8 cellular contexts compared by ENCODE assay signal in the genomic region with DNA sequence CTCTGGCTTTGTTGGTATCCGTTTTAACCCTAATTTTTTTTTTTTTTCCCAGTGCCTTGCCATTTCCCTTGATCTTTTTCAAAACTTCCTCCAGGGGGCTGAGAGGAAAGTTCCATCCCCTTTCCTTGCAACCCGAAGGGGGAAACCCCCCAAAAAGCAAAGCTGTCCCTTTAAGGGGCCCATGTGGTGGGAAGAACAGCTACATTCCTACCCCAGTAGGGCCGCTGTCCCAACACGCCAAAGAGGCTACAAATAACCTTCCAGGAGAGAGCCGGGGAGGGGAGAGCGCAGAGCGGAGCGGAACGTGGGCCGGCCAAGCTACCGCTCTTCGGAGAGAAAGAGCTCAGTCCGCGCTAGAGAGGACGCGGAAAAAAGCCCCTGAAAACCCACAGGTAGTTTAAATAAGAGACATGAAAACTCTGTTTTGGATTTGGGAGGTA. TPM values are rescaled to one million over a fixed set of nuclear protein-coding genes. Genes with fewer than 3 reads are reported as not detected.
DNase-seq lines count a peak whose midpoint lies in the region; ATAC-seq lines count a peak whose summit lies in the region.

No MANE protein-coding gene starts in this region.

- ATAC-seq in left ventricle myocardium superior = peak; percentile 76
- no peak for ATAC-seq in HG03460 (IDR thresholded peaks at IDR 0.05; ENCODE audit: unreplicated experiment)

- peaks cover 9% of the 10 kb centered on the region for H3K4me1 ChIP-seq in rectal smooth muscle tissue (ENCODE audit: control insufficient read depth, insufficient read depth, low read length)

- no peaks in the 10 kb centered on the region for H3K36me3 ChIP-seq in rectal smooth muscle tissue (ENCODE audit: control insufficient read depth, insufficient read depth, low read length)

- no peak overlapping the region for H3K9ac ChIP-seq in rectal smooth muscle tissue (ENCODE audit: low read length)

- no peaks in the 10 kb centered on the region for H3K27me3 ChIP-seq in rectal smooth muscle tissue (ENCODE audit: control insufficient read depth, insufficient read depth, low read length)

- H3K4me3 ChIP-seq in rectal smooth muscle tissue (ENCODE audit: low read length) = peak overlapping the region; percentile 71

- intact Hi-C loops in left ventricle myocardium superior (cut with micrococcal nuclease) = no loop called here

- H3K27ac ChIP-seq in angular gyrus (ENCODE audit: low read depth, low read length) (peak overlapping the region; percentile 73), rectal smooth muscle tissue (ENCODE audit: low read depth, low read length) (peak overlapping the region; percentile 40)

- DNase-seq in NCI-H2171 treated with DMSO at 0.1 percent for 48 hours (lab: John Stamatoyannopoulos, UW) (peak; percentile 47), NCI-H2171 (lab: John Stamatoyannopoulos, UW) (no peak), NCI-H1092 treated with DMSO at 0.1 percent for 48 hours (lab: John Stamatoyannopoulos, UW) (peak; percentile 33), left ventricle myocardium superior (peak; percentile 77), NCI-H2196 treated with DMSO at 0.1 percent for 48 hours (lab: John Stamatoyannopoulos, UW; ENCODE audit: unreplicated experiment) (no peak)

RNA-seq across cellular contexts. Expression of a gene that starts 1.7 kb away (rescaled TPM):
- 21.9 TPM for total RNA-seq in left ventricle myocardium superior

RNA-seq across cellular contexts. Expression of a gene that starts 19.9 kb away (rescaled TPM):
- total RNA-seq in left ventricle myocardium superior = 9.6 TPM

Comparison
In these comparisons a context has a peak if more than half of its experiments do, and no peak if none do; other contexts are left out.
1. DNase-seq: peak in NCI-H2171 treated with DMSO at 0.1 percent for 48 hours (single experiment), NCI-H1092 treated with DMSO at 0.1 percent for 48 hours (single experiment) and left ventricle myocardium superior (single experiment); none in NCI-H2171 (single experiment) and NCI-H2196 treated with DMSO at 0.1 percent for 48 hours (single experiment).